Comparison of ENCODE assay signal across 30 cellular contexts in genomic region chr2:31556921-31557320, GRCh38. TPM values are rescaled to one million over a fixed set of nuclear protein-coding genes. Genes with fewer than 3 reads are reported as not detected.
DNase-seq lines count a peak whose midpoint lies in the region; ATAC-seq, FAIRE-seq and TF ChIP-seq lines count a peak whose summit lies in the region.
"Had no signal": no experiment of that assay in that cellular context is flagged by ENCODE, and none has a peak within 500 bp of the region (broad histone marks: within the 10 kb centered on the region; RNA-seq: fewer than 3 reads in every experiment).

No MANE protein-coding gene starts in this region.

- in situ Hi-C loops in HepG2 (cut with HindIII; ENCODE audit: extremely low pct_ligation_motif_present, low pct_unique_long_range_greater_than_20kb), result no loop called here
- in situ Hi-C loops in K562 (cut with MboI), result no loop called here
- in situ Hi-C loops in ACHN (cut with HindIII; ENCODE audit: low pct_ligation_motif_present, low pct_unique_long_range_greater_than_20kb, low sequenced_read_pairs), result no loop called here

- CTCF ChIA-PET in HepG2 (lab: Yijun Ruan, JAX; ENCODE audit: low intra/inter-chr PET ratio, low total read pairs), result no interaction called here
- CTCF ChIA-PET in K562 (lab: Yijun Ruan, JAX; ENCODE audit: low intra/inter-chr PET ratio), result no interaction called here

- H3K36me3 ChIP-seq in liver (ENCODE audit: control insufficient read depth in 4 of 4, insufficient read depth in 3 of 4, low read depth in 1 of 4, low read length in 3 of 4) (no peaks in the 10 kb centered on the region), HepG2 (replicated peaks in 1 of 2; ENCODE audit: control insufficient read depth in 1 of 2, insufficient read depth in 2 of 2, low read length in 2 of 2) (no peaks in the 10 kb centered on the region), K562 (ENCODE audit: control insufficient read depth, insufficient read depth, low read length) (no peaks in the 10 kb centered on the region), osteoblast (ENCODE audit: insufficient read depth, low read length) (no peaks in the 10 kb centered on the region)
- H3K36me3 ChIP-seq: BE2C, BLaER1 had no signal

- H3K9me3 ChIP-seq in liver (ENCODE audit: control insufficient read depth in 4 of 4, low read length in 3 of 4), result peaks cover 0 to 2% (median 0%) of the 10 kb centered on the region in 4 donors
- no peaks in the 10 kb centered on the region for H3K9me3 ChIP-seq in HepG2 (ENCODE audit: low read length)
- H3K9me3 ChIP-seq in K562 (replicated peaks; ENCODE audit: control insufficient read depth, insufficient read depth, low read depth, low read length), result no peaks in the 10 kb centered on the region
- no peaks in the 10 kb centered on the region for H3K9me3 ChIP-seq in osteoblast (ENCODE audit: low read depth, low read length)
- H3K9me3 ChIP-seq: BE2C had no signal

- DNase-seq in HepG2 (ENCODE audit: low spot score) (no peak), K562 (ENCODE audit: extremely low read depth in 1 of 4, low spot score in 3 of 4) (no peak), osteoblast (ENCODE audit: insufficient read length, low spot score, missing footprints) (peak; percentile 11), ACHN (no peak), Right ventricle myocardium inferior (ENCODE audit: missing footprints) (no peak)
- DNase-seq: 8988T; BE2C; C1 segment of cervical spinal cord; CD4-positive, alpha-beta memory T cell; CD4-positive, CD25-positive, alpha-beta regulatory T cell; CD8-positive, alpha-beta memory T cell; COR-L47; DMS 273 treated with DMSO at 0.1 percent for 48 hours; DMS153; DMS53; DMS79; DND-41; EL; GDM1 had no signal

- BruUV-seq in HepG2 (replicated peaks; lab: Mats Ljungman, UMichigan) (no TSS peak), K562 (replicated peaks; lab: Mats Ljungman, UMichigan) (no TSS peak)

- H3K9ac ChIP-seq in liver (ENCODE audit: low read depth in 1 of 2, low read length in 2 of 2) (no peak overlapping the region), HepG2 (ENCODE audit: insufficient read depth, low read depth, low read length) (no peak overlapping the region), K562 (ENCODE audit: insufficient read depth in 1 of 2, low read depth in 2 of 2, low read length in 2 of 2) (no peak overlapping the region)
- H3K9ac ChIP-seq: BLaER1 had no signal

- H3K4me3 ChIP-seq in liver (ENCODE audit: low read depth in 1 of 3, low read length in 3 of 3), result no peak overlapping the region
- H3K4me3 ChIP-seq in HepG2 (replicated peaks in 1 of 3; ENCODE audit: insufficient read depth in 1 of 3, low read depth in 2 of 3, low read length in 3 of 3), result no peak overlapping the region
- H3K4me3 ChIP-seq in K562, result no peak overlapping the region
- H3K4me3 ChIP-seq in osteoblast (ENCODE audit: insufficient read depth, low read length), result no peak overlapping the region
- H3K4me3 ChIP-seq: BLaER1, GM12878 had no signal

- no peaks in the 10 kb centered on the region for H3K79me2 ChIP-seq in HepG2 (ENCODE audit: insufficient read depth, low read length)
- no peaks in the 10 kb centered on the region for H3K79me2 ChIP-seq in K562 (ENCODE audit: control insufficient read depth, insufficient read depth, low read length)
- H3K79me2 ChIP-seq in osteoblast (ENCODE audit: insufficient read depth, low read length), result no peaks in the 10 kb centered on the region

- H2AFZ ChIP-seq in HepG2 (ENCODE audit: low read length) (no peak overlapping the region), K562 (ENCODE audit: low read depth, low read length) (no peak overlapping the region), osteoblast (ENCODE audit: low read length) (no peak overlapping the region)

- H3K9me1 ChIP-seq in K562 (ENCODE audit: control insufficient read depth, insufficient read depth, low read length), result no peaks in the 10 kb centered on the region

- intact Hi-C loops in HepG2 (cut with micrococcal nuclease; ENCODE audit: unreplicated experiment) (no loop called here), K562 (cut with micrococcal nuclease) (no loop called here), Right ventricle myocardium inferior (cut with DNase I) (no loop called here)

- ATAC-seq in HepG2 (no peak), K562 (no peak), Right ventricle myocardium inferior (no peak)
- ATAC-seq: GM12878 had no signal

- TF ChIP-seq RAD21 in liver (IDR thresholded peaks at IDR 0.05) (peak in 1 of 2 donors; percentile 16), HepG2 (CRISPR knock-in tag; IDR thresholded peaks at IDR 0.05) (no peak), K562 (CRISPR knock-in tag; conservative IDR thresholded peaks at IDR 0.05 in 1 of 2, IDR thresholded peaks at IDR 0.05 in 1 of 2) (no peak)

- peak overlapping the region; percentile 93 to 94 for H3K27ac ChIP-seq in liver (ENCODE audit: low read depth in 1 of 2, low read length in 2 of 2)
- H3K27ac ChIP-seq in HepG2 (ENCODE audit: extremely low read length, insufficient read depth, low read length), result no peak overlapping the region
- H3K27ac ChIP-seq in K562 (ENCODE audit: extremely low read depth, low read depth, low read length), result no peak overlapping the region
- H3K27ac ChIP-seq in osteoblast (ENCODE audit: low read depth, low read length), result no peak overlapping the region
- H3K27ac ChIP-seq: BLaER1 had no signal

- TF ChIP-seq EP300 in HepG2 (IDR thresholded peaks at IDR 0.05; ENCODE audit: low read depth in 2 of 2, low read length in 2 of 2) (no peak), HepG2 (CRISPR knock-in tag; IDR thresholded peaks at IDR 0.05; ENCODE audit: borderline replicate concordance) (no peak), K562 (IDR thresholded peaks at IDR 0.05; ENCODE audit: low read length) (no peak)

- H3K4me1 ChIP-seq in liver (ENCODE audit: control insufficient read depth in 4 of 4, insufficient read depth in 4 of 4, low read length in 3 of 4), result peaks cover 10 to 58% (median 22%) of the 10 kb centered on the region in 4 donors
- peaks cover 14% of the 10 kb centered on the region for H3K4me1 ChIP-seq in HepG2 (ENCODE audit: insufficient read depth, low read length)
- H3K4me1 ChIP-seq in K562 (replicated peaks in 1 of 2; ENCODE audit: control insufficient read depth in 2 of 2, insufficient read depth in 2 of 2, low read length in 2 of 2), result no peaks in the 10 kb centered on the region
- no peaks in the 10 kb centered on the region for H3K4me1 ChIP-seq in osteoblast (ENCODE audit: insufficient read depth, low read length)
- H3K4me1 ChIP-seq: BE2C, BLaER1 had no signal

- H4K20me1 ChIP-seq in HepG2 (ENCODE audit: insufficient read depth, low read length) (no peaks in the 10 kb centered on the region), K562 (replicated peaks; ENCODE audit: control insufficient read depth, insufficient read depth, low read length) (no peaks in the 10 kb centered on the region), osteoblast (ENCODE audit: insufficient read depth, low read length) (no peaks in the 10 kb centered on the region)
- H4K20me1 ChIP-seq: BLaER1 had no signal

- H3K27me3 ChIP-seq in liver (ENCODE audit: control insufficient read depth in 4 of 4, insufficient read depth in 4 of 4, low read length in 3 of 4) (no peaks in the 10 kb centered on the region), HepG2 (ENCODE audit: control insufficient read depth in 1 of 2, insufficient read depth in 2 of 2, low read length in 2 of 2) (peaks cover 0 to 8% of the 10 kb centered on the region in 2 experiments; a peak in 1 of 5 replicates), K562 (ENCODE audit: control insufficient read depth in 2 of 2, insufficient read depth in 2 of 2, low read length in 2 of 2) (no peaks in the 10 kb centered on the region), osteoblast (ENCODE audit: insufficient read depth, low read length) (no peaks in the 10 kb centered on the region)
- H3K27me3 ChIP-seq: BE2C, BLaER1 had no signal

- TF ChIP-seq POLR2A in HepG2 (IDR thresholded peaks at IDR 0.05; ENCODE audit: insufficient read depth in 1 of 2, low read depth in 2 of 2, low read length in 2 of 2) (no peak), K562 (conservative IDR thresholded peaks at IDR 0.05) (no peak)

- no peak overlapping the region for H3K4me2 ChIP-seq in HepG2 (ENCODE audit: low read depth, low read length)
- no peak overlapping the region for H3K4me2 ChIP-seq in K562 (ENCODE audit: insufficient read depth, low read length)
- H3K4me2 ChIP-seq in osteoblast (ENCODE audit: insufficient read depth, low read length), result no peak overlapping the region
- H3K4me2 ChIP-seq: BLaER1 had no signal

- FAIRE-seq in HepG2 (lab: Jason Lieb, UNC) (no peak), K562 (lab: Jason Lieb, UNC) (no peak)
- FAIRE-seq: A204.1, GM12878, GM12892, GM18507, GM19239 had no signal

- TF ChIP-seq CTCF in liver (IDR thresholded peaks at IDR 0.05; ENCODE audit: low read depth, low read length, missing input control) (no peak), HepG2 (CRISPR knock-in tag; IDR thresholded peaks at IDR 0.05) (no peak), K562 (IDR thresholded peaks at IDR 0.05 in 2 of 3, conservative IDR thresholded peaks at IDR 0.05 in 1 of 3; ENCODE audit: insufficient read depth in 2 of 3, low read depth in 1 of 3, low read length in 3 of 3) (no peak), osteoblast (IDR thresholded peaks at IDR 0.05; ENCODE audit: extremely low read depth, low read depth, low read length) (no peak)

- POLR2A ChIA-PET in HepG2 (lab: Yijun Ruan, JAX), result no interaction called here
- POLR2A ChIA-PET in K562 (lab: Yijun Ruan, JAX), result no interaction called here

RNA-seq across cellular contexts. Expression of gene SRD5A2, which starts 23.8 kb away (rescaled TPM):
- total RNA-seq in liver (10 to 100 TPM in 1 of 2 donors, not detected in 1; 23.3 TPM), HepG2 (2016; rRNA removed; fragmentation: Illumina TruSeq; extraction: Trizol) (not detected in 2 replicates), K562 (2014; rRNA removed) (not detected in 2 replicates), K562 (2014; rRNA removed; fragmentation: Illumina TruSeq; extraction: Trizol) (not detected in 2 replicates), K562 (2015; rRNA removed; fragmentation: Illumina TruSeq; extraction: Trizol) (not detected in 2 replicates), K562 (2021) (not detected in 2 replicates), osteoblast (not detected in 2 replicates), Right ventricle myocardium inferior (not detected)
- polyA plus RNA-seq in liver (1 to 10 TPM; 2.3 to 2.9 TPM), HepG2 (2011; rRNA removed) (0.01 and 0.04 TPM in 2 replicates), K562 (2011; rRNA removed) (0.03 TPM in 1 of 2 replicates, not detected in the other), K562 (2014; fragmentation: Illumina TruSeq; extraction: Trizol) (not detected in 2 replicates), K562 (2014; fragmentation: Nextera tagmentation; extraction: Ambion mirVana) (not detected), K562 (2014; rRNA removed) (not detected in 2 replicates)
- not detected in 2 replicates for total RNA-seq in HepG2 (2016; cell fraction: cytosol; rRNA removed; fragmentation: Illumina TruSeq; extraction: Trizol; ENCODE audit: low read depth)
- total RNA-seq in HepG2 (2016; cell fraction: insoluble cytoplasmic fraction; rRNA removed; fragmentation: Illumina TruSeq; extraction: Trizol), result not detected in 2 replicates
- not detected in 2 replicates for total RNA-seq in HepG2 (2016; cell fraction: membrane; rRNA removed; fragmentation: Illumina TruSeq; extraction: Trizol)
- not detected in 2 replicates for total RNA-seq in HepG2 (2016; cell fraction: nucleus; rRNA removed; fragmentation: Illumina TruSeq; extraction: Trizol)
- polyA plus RNA-seq in HepG2 (2011; cell fraction: cytosol; rRNA removed), result 0.01 TPM in 1 of 2 replicates, not detected in the other
- polyA plus RNA-seq in HepG2 (2011; cell fraction: nucleus; rRNA removed), result 0.06 and 0.07 TPM in 2 replicates
- 0.04 TPM in 1 of 2 replicates, not detected in the other for polyA plus RNA-seq in HepG2 (2012)
- not detected in 2 replicates for polyA plus RNA-seq in HepG2 (2016; cell fraction: cytosol; fragmentation: Illumina TruSeq; extraction: Trizol; ENCODE audit: low read depth)
- polyA plus RNA-seq in HepG2 (2016; cell fraction: insoluble cytoplasmic fraction; fragmentation: Illumina TruSeq; extraction: Trizol; ENCODE audit: low read depth), result 0.04 TPM in 1 of 2 replicates, not detected in the other
- polyA plus RNA-seq in HepG2 (2016; cell fraction: membrane; fragmentation: Illumina TruSeq; extraction: Trizol; ENCODE audit: low read depth), result 0.03 TPM in 1 of 2 replicates, not detected in the other
- polyA plus RNA-seq in HepG2 (2016; cell fraction: nucleus; fragmentation: Illumina TruSeq; extraction: Trizol; ENCODE audit: insufficient read depth, low read depth), result not detected in 2 replicates
- 0.02 TPM in 1 of 2 replicates, not detected in the other for polyA minus RNA-seq in HepG2 (2011; rRNA and poly(A)+ RNA removed; ENCODE audit: low replicate concordance)
- not detected in 2 replicates for polyA minus RNA-seq in HepG2 (2011; cell fraction: cytosol; rRNA and poly(A)+ RNA removed)
- 0.13 TPM in 1 of 2 replicates, not detected in the other for polyA minus RNA-seq in HepG2 (2011; cell fraction: nucleus; rRNA and poly(A)+ RNA removed)
- total RNA-seq in K562 (2011; cell fraction: chromatin; rRNA removed; ENCODE audit: low replicate concordance), result not detected in 2 replicates
- total RNA-seq in K562 (2011; cell fraction: nucleolus; rRNA removed), result not detected in 2 replicates
- total RNA-seq in K562 (2011; cell fraction: nucleoplasm; rRNA removed), result not detected in 2 replicates
- polyA plus RNA-seq in K562 (2011; cell fraction: cytosol; rRNA removed), result not detected in 2 replicates
- polyA plus RNA-seq in K562 (2011; cell fraction: nucleus; rRNA removed), result 0.01 TPM in 1 of 2 replicates, not detected in the other
- 0.04 TPM in 1 of 2 replicates, not detected in the other for polyA plus RNA-seq in K562 (2012)
- polyA minus RNA-seq in K562 (2011; rRNA and poly(A)+ RNA removed), result not detected in 2 replicates
- not detected in 2 replicates for polyA minus RNA-seq in K562 (2011; cell fraction: cytosol; rRNA and poly(A)+ RNA removed)
- not detected in 2 replicates for polyA minus RNA-seq in K562 (2011; cell fraction: nucleus; rRNA and poly(A)+ RNA removed)
- total RNA-seq: CD4-positive, alpha-beta memory T cell; CD4-positive, CD25-positive, alpha-beta regulatory T cell; CD8-positive, alpha-beta memory T cell; Daoy; G401; GM12878 had no signal
- polyA plus RNA-seq: AG04450; CD14-positive monocyte; CD4-positive, alpha-beta memory T cell; CD4-positive, CD25-positive, alpha-beta regulatory T cell; CD8-positive, alpha-beta memory T cell had no signal

Comparison
In these comparisons a context has a peak if more than half of its experiments do, and no peak if none do; other contexts are left out.
1. H3K27ac ChIP-seq: peak in liver (2 of 2); none in HepG2 (single experiment), K562 (single experiment) and osteoblast (single experiment).